8 cellular contexts compared by ENCODE assay signal in the genomic region with DNA sequence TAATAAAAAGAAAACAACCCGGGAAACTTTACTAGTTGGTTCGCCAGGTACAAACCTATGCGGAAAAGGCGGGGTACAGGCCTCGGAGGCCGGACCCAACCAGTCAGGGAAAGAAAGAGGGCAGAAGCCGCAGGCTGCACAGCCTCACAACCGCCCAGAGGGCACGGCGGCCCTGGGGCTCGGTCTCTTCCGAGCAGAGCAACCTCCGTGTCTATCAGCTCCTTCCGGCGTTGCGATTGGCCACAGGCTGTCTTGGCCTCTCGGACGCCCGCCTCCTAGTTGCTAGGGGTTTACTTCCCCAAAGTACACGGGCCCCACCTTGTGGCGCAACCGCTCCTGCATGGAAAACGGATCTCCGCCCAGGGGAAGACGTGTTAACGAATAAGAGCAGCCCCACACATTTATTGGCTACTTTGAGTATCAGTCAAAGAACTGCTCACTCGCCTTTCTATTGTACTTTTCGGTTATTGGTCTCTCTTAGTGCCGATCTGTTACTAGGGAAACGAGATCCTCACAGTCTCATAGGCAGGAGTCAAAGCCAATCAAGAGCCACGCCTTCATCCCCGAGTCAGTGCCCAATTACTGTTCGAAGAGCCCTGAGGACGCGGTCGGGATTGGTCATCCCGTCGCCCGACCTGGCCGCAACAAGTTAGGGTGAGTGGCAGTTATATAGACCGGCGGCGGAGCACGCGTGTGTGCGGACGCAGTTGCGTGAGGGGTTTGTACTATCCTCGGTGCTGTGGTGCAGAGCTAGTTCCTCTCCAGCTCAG. TPM values are rescaled to one million over a fixed set of nuclear protein-coding genes. Genes with fewer than 3 reads are reported as not detected.
A peak's percentile ranks its signal among the peaks of the same experiment; 100 is the strongest.
DNase-seq lines count a peak whose midpoint lies in the region; ATAC-seq and TF ChIP-seq lines count a peak whose summit lies in the region.

A gene (plus strand): TSS at position 696 of the 770 bp plus-strand sequence. CDS start 14,667 bp downstream, outside the sequence.

- 0% methylated on average over 36 of the region's 49 CpGs for WGBS in suprapubic skin

- TF ChIP-seq CTCF in suprapubic skin (IDR thresholded peaks at IDR 0.05): peak in 1 of 2 donors; percentile 54

- H3K27ac Mint-ChIP-seq in activated naive CD4-positive, alpha-beta T cell treated with anti-CD3 and anti-CD28 coated beads, Interleukin-2, amount 50 U/mL, for 72 hours: peak within 1 kb of the TSS in 1 of 2 donors; percentile 72

- peak within 1 kb of the TSS; percentile 75 for H3K4me3 ChIP-seq in suprapubic skin

- TF ChIP-seq POLR2A in GM10847 (IDR thresholded peaks at IDR 0.05; ENCODE audit: extremely low read depth, insufficient read length): peak; percentile 99
- peak; percentile 85 to 96 for TF ChIP-seq POLR2A in suprapubic skin (IDR thresholded peaks at IDR 0.05)

- H3K27ac ChIP-seq in suprapubic skin: peak within 1 kb of the TSS; percentile 98

- H3K9me3 Mint-ChIP-seq in activated naive CD4-positive, alpha-beta T cell treated with anti-CD3 and anti-CD28 coated beads, Interleukin-2, amount 50 U/mL, for 72 hours: no peaks in the 10 kb centered on the region

- H3K4me1 ChIP-seq in suprapubic skin: peaks cover 42% of the 10 kb centered on the region

- ATAC-seq in HG02610 (IDR thresholded peaks at IDR 0.05; ENCODE audit: unreplicated experiment): peak; percentile 84
- ATAC-seq in activated naive CD4-positive, alpha-beta T cell treated with anti-CD3 and anti-CD28 coated beads, Interleukin-2, amount 50 U/mL, for 72 hours: peak; percentile 85 to 86

- H3K9me3 ChIP-seq in suprapubic skin: no peaks in the 10 kb centered on the region

- no peaks in the 10 kb centered on the region for H3K36me3 ChIP-seq in suprapubic skin

- DNase-seq in NCI-H1092 treated with DMSO at 0.1 percent for 48 hours (lab: John Stamatoyannopoulos, UW): peak; percentile 99
- DNase-seq in SKM-1 (lab: John Stamatoyannopoulos, UW; ENCODE audit: unreplicated experiment): peak; percentile 100
- DNase-seq in activated naive CD4-positive, alpha-beta T cell treated with anti-CD3 and anti-CD28 coated beads, Interleukin-2, amount 50 U/mL, for 72 hours (ENCODE audit: low spot score in 2 of 2): peak; percentile 97 to 99
- peak; percentile 100 for DNase-seq in globus pallidus (ENCODE audit: low spot score)
- DNase-seq in nucleus accumbens (lab: John Stamatoyannopoulos, UW): peak; percentile 91 to 100 (median 100)
- peak; percentile 100 for DNase-seq in suprapubic skin (ENCODE audit: low spot score in 2 of 2)

- peaks cover 16 to 33% of the 10 kb centered on the region in 2 donors for H3K36me3 Mint-ChIP-seq in activated naive CD4-positive, alpha-beta T cell treated with anti-CD3 and anti-CD28 coated beads, Interleukin-2, amount 50 U/mL, for 72 hours

- no peak for TF ChIP-seq EP300 in suprapubic skin (IDR thresholded peaks at IDR 0.05)

- H3K27me3 ChIP-seq in suprapubic skin: no peaks in the 10 kb centered on the region

RNA-seq across cellular contexts. Expression of the gene that starts here (rescaled TPM):
- 100 to 1,000 TPM; 185 to 250 TPM for total RNA-seq in activated naive CD4-positive, alpha-beta T cell treated with anti-CD3 and anti-CD28 coated beads, Interleukin-2, amount 50 U/mL, for 72 hours
- total RNA-seq in suprapubic skin: 100 to 1,000 TPM; 111 to 116 (median 113) TPM

Comparison
In these comparisons a context has a peak if more than half of its experiments do, and no peak if none do; other contexts are left out.
1. Peak in every context shown above with its lines: DNase-seq, ATAC-seq, H3K4me3 ChIP-seq and H3K27ac ChIP-seq.